ENCODE assay signal across 8 cellular contexts in genomic region chr9:135500071-135500524, GRCh38. TPM values are rescaled to one million over a fixed set of nuclear protein-coding genes. Genes with fewer than 3 reads are reported as not detected.
DNase-seq lines count a peak whose midpoint lies in the region; ATAC-seq, FAIRE-seq and TF ChIP-seq lines count a peak whose summit lies in the region.

No MANE protein-coding gene starts in this region.

- H3K4me1 Mint-ChIP-seq in activated CD4-positive, alpha-beta T cell treated with anti-CD3 and anti-CD28 coated beads, Interleukin-2, amount 10 ng/mL, durations not matched to agents 7 days and 5 days: peaks cover 22% of the 10 kb centered on the region

- peak overlapping the region; percentile 63 to 70 for H3K27ac ChIP-seq in mucosa of rectum (ENCODE audit: low read depth in 2 of 2, low read length in 2 of 2)

- H3K9ac ChIP-seq in mucosa of rectum (ENCODE audit: low read depth in 1 of 2, low read length in 2 of 2): peak overlapping the region; percentile 75 to 83

- FAIRE-seq in GM12892 (lab: Jason Lieb, UNC): no peak

- no peaks in the 10 kb centered on the region for H3K9me3 ChIP-seq in mucosa of rectum (ENCODE audit: control insufficient read depth in 2 of 2, low read length in 2 of 2)

- POLR2A ChIA-PET in activated CD4-positive, alpha-beta T cell treated with anti-CD3 and anti-CD28 coated beads, Interleukin-2, amount 10 ng/mL, durations not matched to agents 7 days and 5 days (lab: Charles Lee): no interaction called here

- DNase-seq in activated CD4-positive, alpha-beta T cell treated with anti-CD3 and anti-CD28 coated beads, Interleukin-2, amount 10 ng/mL, durations not matched to agents 7 days and 5 days: no peak
- no peak for DNase-seq in activated CD4-positive, alpha-beta T cell treated with anti-CD3 and anti-CD28 coated beads, Interleukin-2, amount 50 U/mL, for 4 hours
- peak; percentile 22 for DNase-seq in NCI-H226
- peak; percentile 18 for DNase-seq in dedifferentiated amniotic fluid mesenchymal stem cell (ENCODE audit: extremely low spot score)
- DNase-seq in COLO668 (lab: John Stamatoyannopoulos, UW; ENCODE audit: unreplicated experiment): no peak
- no peak for DNase-seq in GM12892 (ENCODE audit: insufficient read length)

- peaks cover 0 to 3% of the 10 kb centered on the region in 2 donors for H3K27me3 ChIP-seq in mucosa of rectum (ENCODE audit: control insufficient read depth in 2 of 2, insufficient read depth in 2 of 2, low read length in 2 of 2)

- H3K4me3 ChIP-seq in mucosa of rectum (ENCODE audit: low read length in 2 of 2): peak overlapping the region; percentile 82 to 83

- TF ChIP-seq POLR2A in GM12892 (IDR thresholded peaks at IDR 0.05; ENCODE audit: low read depth, low read length): no peak

- H3K4me3 Mint-ChIP-seq in activated CD4-positive, alpha-beta T cell treated with anti-CD3 and anti-CD28 coated beads, Interleukin-2, amount 10 ng/mL, durations not matched to agents 7 days and 5 days: peak overlapping the region; percentile 91

- no peaks in the 10 kb centered on the region for H3K27me3 Mint-ChIP-seq in activated CD4-positive, alpha-beta T cell treated with anti-CD3 and anti-CD28 coated beads, Interleukin-2, amount 10 ng/mL, durations not matched to agents 7 days and 5 days

- H3K9me3 Mint-ChIP-seq in activated CD4-positive, alpha-beta T cell treated with anti-CD3 and anti-CD28 coated beads, Interleukin-2, amount 10 ng/mL, durations not matched to agents 7 days and 5 days: no peaks in the 10 kb centered on the region

- H3K27ac Mint-ChIP-seq in activated CD4-positive, alpha-beta T cell treated with anti-CD3 and anti-CD28 coated beads, Interleukin-2, amount 10 ng/mL, durations not matched to agents 7 days and 5 days: peak overlapping the region; percentile 93

- ATAC-seq in GM18868 (IDR thresholded peaks at IDR 0.05; ENCODE audit: unreplicated experiment): no peak

- H3K36me3 Mint-ChIP-seq in activated CD4-positive, alpha-beta T cell treated with anti-CD3 and anti-CD28 coated beads, Interleukin-2, amount 10 ng/mL, durations not matched to agents 7 days and 5 days (ENCODE audit: low read depth): peaks cover 17% of the 10 kb centered on the region

- CTCF ChIA-PET in activated CD4-positive, alpha-beta T cell treated with anti-CD3 and anti-CD28 coated beads, Interleukin-2, amount 10 ng/mL, durations not matched to agents 7 days and 5 days (lab: Charles Lee): interaction anchor here (0.6 to 1.1 kb wide), 4 partner anchors 9 to 496 kb away, joined by 3 read pairs; no protein-coding TSS in a partner anchor

- H3K4me1 ChIP-seq in mucosa of rectum (ENCODE audit: control insufficient read depth in 2 of 2, insufficient read depth in 2 of 2, low read length in 2 of 2): peaks cover 20 to 21% of the 10 kb centered on the region in 2 donors

- H3K36me3 ChIP-seq in mucosa of rectum (ENCODE audit: control insufficient read depth in 2 of 2, insufficient read depth in 2 of 2, low read length in 2 of 2): peaks cover 14 to 17% of the 10 kb centered on the region in 2 donors

RNA-seq across cellular contexts. Expression of gene MRPS2, which starts 0.4 kb away (rescaled TPM):
- 10 to 100 TPM; 28.0 to 31.2 TPM for total RNA-seq in activated CD4-positive, alpha-beta T cell treated with anti-CD3 and anti-CD28 coated beads, Interleukin-2, amount 10 ng/mL, durations not matched to agents 7 days and 5 days
- 27.2 TPM for polyA plus RNA-seq in GM12892 (2012; ENCODE audit: missing spikeins)

RNA-seq across cellular contexts. Expression of gene PPP1R26, which starts 20.5 kb away (rescaled TPM):
- total RNA-seq in activated CD4-positive, alpha-beta T cell treated with anti-CD3 and anti-CD28 coated beads, Interleukin-2, amount 10 ng/mL, durations not matched to agents 7 days and 5 days: under 1 TPM; 0.52 to 0.67 TPM
- not detected for polyA plus RNA-seq in GM12892 (2012; ENCODE audit: missing spikeins)

RNA-seq across cellular contexts. Expression of gene LCN1, which starts 21.1 kb away (rescaled TPM):
- total RNA-seq in activated CD4-positive, alpha-beta T cell treated with anti-CD3 and anti-CD28 coated beads, Interleukin-2, amount 10 ng/mL, durations not matched to agents 7 days and 5 days: not detected
- polyA plus RNA-seq in GM12892 (2012; ENCODE audit: missing spikeins): not detected

RNA-seq across cellular contexts. Expression of gene OBP2A, which starts 45.8 kb away (rescaled TPM):
- total RNA-seq in activated CD4-positive, alpha-beta T cell treated with anti-CD3 and anti-CD28 coated beads, Interleukin-2, amount 10 ng/mL, durations not matched to agents 7 days and 5 days: not detected
- polyA plus RNA-seq in GM12892 (2012; ENCODE audit: missing spikeins): not detected

Comparison
In these comparisons a context has a peak if more than half of its experiments do, and no peak if none do; other contexts are left out.
1. DNase-seq: peak in NCI-H226 (single experiment) and dedifferentiated amniotic fluid mesenchymal stem cell (single experiment); none in activated CD4-positive, alpha-beta T cell treated with anti-CD3 and anti-CD28 coated beads, Interleukin-2, amount 10 ng/mL, durations not matched to agents 7 days and 5 days (single experiment), activated CD4-positive, alpha-beta T cell treated with anti-CD3 and anti-CD28 coated beads, Interleukin-2, amount 50 U/mL, for 4 hours (0 of 2), COLO668 (single experiment) and GM12892 (single experiment).